ENCODE assay signal across 15 cellular contexts in the genomic region with DNA sequence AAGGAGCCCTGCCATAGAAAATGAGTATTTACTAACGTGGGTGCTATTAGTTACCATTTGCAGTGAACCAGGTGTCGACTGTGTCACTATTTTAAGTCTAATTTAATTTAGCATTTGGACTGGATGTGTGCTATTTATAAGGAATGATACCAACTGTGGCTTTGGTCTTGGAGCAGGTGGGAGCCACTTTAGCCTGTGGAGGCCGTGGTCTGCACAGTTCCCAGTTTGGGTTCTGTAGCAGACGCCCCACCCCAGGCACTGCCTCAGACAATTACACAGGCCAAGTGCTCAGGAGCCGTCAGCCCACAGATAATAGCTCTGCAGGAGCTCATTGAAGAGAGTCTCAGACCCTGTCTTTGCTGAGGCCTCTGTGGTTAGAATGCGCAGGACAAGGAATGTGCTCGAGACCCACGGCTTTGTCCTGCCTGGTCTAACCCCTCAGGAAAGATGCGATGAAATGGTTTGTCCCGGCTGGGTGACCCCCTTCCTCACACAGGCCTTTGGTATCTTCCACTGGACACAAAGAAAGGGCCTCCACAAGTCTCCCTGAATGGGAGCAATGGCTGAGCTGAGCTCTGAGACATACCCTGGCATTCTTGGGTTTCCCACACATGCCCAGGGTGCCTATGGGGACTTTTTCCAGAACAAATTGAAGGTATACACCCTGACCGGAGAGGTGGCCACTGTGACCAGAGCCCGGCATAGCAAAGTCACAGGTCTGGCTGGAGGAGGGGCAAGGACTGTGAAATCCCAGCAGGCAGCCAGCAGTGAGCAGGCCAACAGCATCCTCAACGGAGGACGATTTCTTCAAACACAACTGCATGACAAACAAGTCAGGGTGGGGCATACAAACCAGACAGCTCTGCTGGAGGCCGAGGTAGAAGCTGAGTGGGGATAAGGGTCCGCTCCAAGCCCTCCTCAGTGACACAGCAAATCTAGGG.
DNase-seq lines count a peak whose midpoint lies in the region; ATAC-seq, FAIRE-seq and TF ChIP-seq lines count a peak whose summit lies in the region.
"Had no signal": no experiment of that assay in that cellular context is flagged by ENCODE, and none has a peak within 500 bp of the region (broad histone marks: within the 10 kb centered on the region; RNA-seq: fewer than 3 reads in every experiment).

No MANE protein-coding gene starts in this region.

- H2BK5ac ChIP-seq in neuronal stem cell (ENCODE audit: low read length), result peak overlapping the region; percentile 7

- H3K9me3 ChIP-seq in HUES48 (ENCODE audit: control insufficient read depth, insufficient read depth, low read length) (peaks cover 24% of the 10 kb centered on the region; the same call in 1 of the 2 replicates), astrocyte (ENCODE audit: insufficient read depth, low read depth, low read length) (peaks cover 6% of the 10 kb centered on the region), neuronal stem cell (replicated peaks in 1 of 2; ENCODE audit: control insufficient read depth in 2 of 2, insufficient read depth in 1 of 2, low read depth in 1 of 2, low read length in 2 of 2) (peaks cover 8 to 22% of the 10 kb centered on the region in 2 donors)

- no peak overlapping the region for H3K14ac ChIP-seq in neuronal stem cell (ENCODE audit: low read length)

- H3K27me3 ChIP-seq in HUES48 (ENCODE audit: control insufficient read depth, insufficient read depth, low read length) (no peaks in the 10 kb centered on the region), astrocyte (ENCODE audit: insufficient read depth, low read length) (no peaks in the 10 kb centered on the region), neuronal stem cell (ENCODE audit: control insufficient read depth in 3 of 3, insufficient read depth in 3 of 3, low read depth in 1 of 3, low read length in 3 of 3) (no peaks in the 10 kb centered on the region)
- H3K27me3 ChIP-seq: cardiac muscle cell had no signal

- H3K23ac ChIP-seq in neuronal stem cell (ENCODE audit: low read depth, low read length, poor library complexity), result no peak overlapping the region

- H2BK12ac ChIP-seq in neuronal stem cell (ENCODE audit: low read length), result no peak overlapping the region

- H3K36me3 Mint-ChIP-seq in astrocyte (ENCODE audit: low read depth, unreplicated experiment), result no peaks in the 10 kb centered on the region
- H3K36me3 Mint-ChIP-seq in activated CD8-positive, alpha-beta T cell treated with anti-CD3 and anti-CD28 coated beads, Interleukin-2, amount 10 ng/mL, durations not matched to agents 7 days and 5 days (ENCODE audit: low read depth), result no peaks in the 10 kb centered on the region

- no peak overlapping the region for H3K4ac ChIP-seq in neuronal stem cell (ENCODE audit: low read length)

- H3K79me2 ChIP-seq in astrocyte (ENCODE audit: insufficient read depth, low read length), result no peaks in the 10 kb centered on the region

- peak overlapping the region; percentile 84 for H3K18ac ChIP-seq in neuronal stem cell (ENCODE audit: low read length)

- no peak overlapping the region for H3K9ac ChIP-seq in HUES48 (ENCODE audit: low read depth, low read length)
- no peak overlapping the region for H3K9ac ChIP-seq in astrocyte (ENCODE audit: low read length)
- H3K9ac ChIP-seq in neuronal stem cell (ENCODE audit: low read depth, low read length, poor library complexity), result peak overlapping the region; percentile 65

- POLR2A ChIA-PET in activated CD8-positive, alpha-beta T cell treated with anti-CD3 and anti-CD28 coated beads, Interleukin-2, amount 10 ng/mL, durations not matched to agents 7 days and 5 days (lab: Charles Lee), result no interaction called here

- no peaks in the 10 kb centered on the region for H3K36me3 ChIP-seq in HUES48 (ENCODE audit: control insufficient read depth, insufficient read depth, low read length)
- H3K36me3 ChIP-seq in astrocyte (ENCODE audit: insufficient read depth, low read length), result no peaks in the 10 kb centered on the region
- no peaks in the 10 kb centered on the region for H3K36me3 ChIP-seq in neuronal stem cell (replicated peaks in 1 of 2; ENCODE audit: control insufficient read depth in 2 of 2, insufficient read depth in 2 of 2, low read length in 2 of 2)
- H3K36me3 ChIP-seq: cardiac muscle cell had no signal

- no peak overlapping the region for H2AK5ac ChIP-seq in neuronal stem cell (ENCODE audit: low read depth, low read length)

- H4K91ac ChIP-seq in neuronal stem cell (ENCODE audit: low read depth, low read length, poor library complexity), result no peak overlapping the region

- no peak overlapping the region for H4K8ac ChIP-seq in neuronal stem cell (ENCODE audit: low read depth, low read length)

- peak overlapping the region; percentile 58 for H2AFZ ChIP-seq in astrocyte (ENCODE audit: low read depth, low read length)
- peak overlapping the region; percentile 86 for H2AFZ ChIP-seq in neuronal stem cell (ENCODE audit: low read length)

- H3K4me2 ChIP-seq in astrocyte (ENCODE audit: low read length) (peak overlapping the region; percentile 25), neuronal stem cell (ENCODE audit: insufficient read depth, low read length, poor library complexity, severe bottlenecking) (peak overlapping the region; percentile 36)

- TF ChIP-seq POLR2A in H54 (IDR thresholded peaks at IDR 0.05; ENCODE audit: low read depth, low read length), result no peak

- TF ChIP-seq CTCF in astrocyte (IDR thresholded peaks at IDR 0.05; ENCODE audit: insufficient read depth, low read depth, low read length), result no peak

- peak overlapping the region; percentile 83 for H3K27ac ChIP-seq in HUES48 (ENCODE audit: low read depth, low read length)
- H3K27ac ChIP-seq in astrocyte (ENCODE audit: low read depth, low read length), result no peak overlapping the region
- H3K27ac ChIP-seq in neuronal stem cell (replicated peaks; ENCODE audit: low read length), result peak overlapping the region; percentile 77
- H3K27ac ChIP-seq: cardiac muscle cell, SK-N-MC had no signal

- H3K9me3 Mint-ChIP-seq in astrocyte (ENCODE audit: unreplicated experiment), result peaks cover 21% of the 10 kb centered on the region
- no peaks in the 10 kb centered on the region for H3K9me3 Mint-ChIP-seq in activated CD8-positive, alpha-beta T cell treated with anti-CD3 and anti-CD28 coated beads, Interleukin-2, amount 10 ng/mL, durations not matched to agents 7 days and 5 days (ENCODE audit: insufficient read depth)

- WGBS in neuronal stem cell (ENCODE audit: extremely low coverage in 2 of 2, insufficient read length in 2 of 2, insufficient replicate concordance in 1 of 2), 2 donors, result no CpG with 5 or more reads among the region's 16 CpGs

- H3K4me1 ChIP-seq in HUES48 (ENCODE audit: control insufficient read depth, insufficient read depth, low read length), result peaks cover 9% of the 10 kb centered on the region
- H3K4me1 ChIP-seq in astrocyte (ENCODE audit: insufficient read depth, low read length), result no peaks in the 10 kb centered on the region
- H3K4me1 ChIP-seq in neuronal stem cell (ENCODE audit: control insufficient read depth in 2 of 2, insufficient read depth in 1 of 2, low read depth in 1 of 2, low read length in 2 of 2), result peaks cover 15 to 17% of the 10 kb centered on the region in 2 donors

- DNase-seq in astrocyte (ENCODE audit: low read depth) (no peak), iPS DF 19.7 (ENCODE audit: low read depth, low spot score) (peak; percentile 84), neuronal stem cell (ENCODE audit: low spot score) (peak; percentile 96), H54 (ENCODE audit: insufficient read length, low spot score) (no peak)
- DNase-seq in activated CD8-positive, alpha-beta T cell treated with anti-CD3 and anti-CD28 coated beads, Interleukin-2, amount 10 ng/mL, durations not matched to agents 7 days and 5 days, result no peak
- DNase-seq: KG1; midbrain; NCI-H187 treated with DMSO at 0.1 percent for 48 hours; stimulated activated CD4-positive, alpha-beta T cell treated with anti-CD3 and anti-CD28 coated beads, Interleukin-4, amount 100 ng/mL, for 4 hours; stimulated activated naive CD4-positive, alpha-beta T cell had no signal

- H2BK15ac ChIP-seq in neuronal stem cell (ENCODE audit: low read length), result peak overlapping the region; percentile 23

- no peak overlapping the region for H3K4me3 Mint-ChIP-seq in astrocyte (ENCODE audit: unreplicated experiment)
- H3K4me3 Mint-ChIP-seq in activated CD8-positive, alpha-beta T cell treated with anti-CD3 and anti-CD28 coated beads, Interleukin-2, amount 10 ng/mL, durations not matched to agents 7 days and 5 days, result no peak overlapping the region

- CTCF ChIA-PET in activated CD8-positive, alpha-beta T cell treated with anti-CD3 and anti-CD28 coated beads, Interleukin-2, amount 10 ng/mL, durations not matched to agents 7 days and 5 days (lab: Charles Lee), result no interaction called here

- peaks cover 2% of the 10 kb centered on the region for H3K27me3 Mint-ChIP-seq in astrocyte (ENCODE audit: low read depth, unreplicated experiment)
- no peaks in the 10 kb centered on the region for H3K27me3 Mint-ChIP-seq in activated CD8-positive, alpha-beta T cell treated with anti-CD3 and anti-CD28 coated beads, Interleukin-2, amount 10 ng/mL, durations not matched to agents 7 days and 5 days (ENCODE audit: low read depth)

- no peak for FAIRE-seq in astrocyte (lab: Jason Lieb, UNC)
- FAIRE-seq in H54 (lab: Jason Lieb, UNC), result no peak

- no peaks in the 10 kb centered on the region for H3K79me1 ChIP-seq in neuronal stem cell (ENCODE audit: low read depth, low read length)

- H2BK120ac ChIP-seq in neuronal stem cell (ENCODE audit: low read depth, low read length), result no peak overlapping the region

- peak overlapping the region; percentile 90 for H3K27ac Mint-ChIP-seq in astrocyte (ENCODE audit: unreplicated experiment)
- no peak overlapping the region for H3K27ac Mint-ChIP-seq in activated CD8-positive, alpha-beta T cell treated with anti-CD3 and anti-CD28 coated beads, Interleukin-2, amount 10 ng/mL, durations not matched to agents 7 days and 5 days

- ATAC-seq in HG03520 (IDR thresholded peaks at IDR 0.05; ENCODE audit: unreplicated experiment) (no peak), GM21737 (IDR thresholded peaks at IDR 0.05; ENCODE audit: unreplicated experiment) (no peak)
- ATAC-seq in activated CD8-positive, alpha-beta T cell treated with anti-CD3 and anti-CD28 coated beads, Interleukin-2, amount 10 ng/mL, durations not matched to agents 7 days and 5 days, result no peak

- no peaks in the 10 kb centered on the region for H4K20me1 ChIP-seq in astrocyte (ENCODE audit: insufficient read depth, low read length)

- peaks cover 3% of the 10 kb centered on the region for H3K4me1 Mint-ChIP-seq in astrocyte (ENCODE audit: low read depth, unreplicated experiment)
- H3K4me1 Mint-ChIP-seq in activated CD8-positive, alpha-beta T cell treated with anti-CD3 and anti-CD28 coated beads, Interleukin-2, amount 10 ng/mL, durations not matched to agents 7 days and 5 days (ENCODE audit: low read depth), result no peaks in the 10 kb centered on the region

- H3K4me3 ChIP-seq in HUES48 (ENCODE audit: low read depth, low read length) (0 out of 2 replicates have a peak overlapping the region, but pooled peaks have one; percentile 13), astrocyte (ENCODE audit: insufficient read depth, low read depth, low read length) (no peak overlapping the region), neuronal stem cell (ENCODE audit: low read length in 2 of 2) (peak overlapping the region in 1 of 2 donors; percentile 49)
- H3K4me3 ChIP-seq: cardiac muscle cell, SK-N-MC had no signal

Comparison
In these comparisons a context has a peak if more than half of its experiments do, and no peak if none do; other contexts are left out.
1. DNase-seq: peak in iPS DF 19.7 (single experiment) and neuronal stem cell (single experiment); none in astrocyte (single experiment), H54 (single experiment) and activated CD8-positive, alpha-beta T cell treated with anti-CD3 and anti-CD28 coated beads, Interleukin-2, amount 10 ng/mL, durations not matched to agents 7 days and 5 days (single experiment).